In genomic region chr15:90665288-90666134, GRCh38 we compare ENCODE assay signal across 8 cellular contexts. TPM values are rescaled to one million over a fixed set of nuclear protein-coding genes. Genes with fewer than 3 reads are reported as not detected.
A peak's percentile ranks its signal among the peaks of the same experiment; 100 is the strongest.
DNase-seq lines count a peak whose midpoint lies in the region; ATAC-seq and TF ChIP-seq lines count a peak whose summit lies in the region.

No MANE protein-coding gene starts in this region.

- H3K9me3 ChIP-seq in WERI-Rb-1 (ENCODE audit: severe bottlenecking) (peaks cover 6% of the 10 kb centered on the region), lung (ENCODE audit: control insufficient read depth in 2 of 2, insufficient read depth in 1 of 2, low read length in 1 of 2) (no peaks in the 10 kb centered on the region)

- DNase-seq in GM12865 (ENCODE audit: low read depth) = peak; percentile 96
- peak; percentile 61 for DNase-seq in WERI-Rb-1
- peak; percentile 26 for DNase-seq in dedifferentiated amniotic fluid mesenchymal stem cell (ENCODE audit: extremely low spot score)
- DNase-seq in lung (ENCODE audit: low spot score) = peak; percentile 66
- no peak for DNase-seq in islet precursor cell

- peak overlapping the region; percentile 33; the same call in 1 of the 2 replicates for H3K27ac ChIP-seq in WERI-Rb-1
- H3K27ac ChIP-seq in lung (ENCODE audit: low read depth in 1 of 2, low read length in 1 of 2) = peak overlapping the region; percentile 83 to 88
- H3K27ac ChIP-seq in temporal lobe (ENCODE audit: low read depth, low read length) = peak overlapping the region; percentile 56

- H3K27me3 ChIP-seq in WERI-Rb-1 (ENCODE audit: insufficient read depth, low read depth, severe bottlenecking) (no peaks in the 10 kb centered on the region), lung (ENCODE audit: control insufficient read depth, insufficient read depth) (no peaks in the 10 kb centered on the region)

- WGBS in lung, 2 donors = 3 to 5% methylated on average over 70 to 75 of the region's 75 CpGs

- H3K36me3 ChIP-seq in WERI-Rb-1 (no peaks in the 10 kb centered on the region), lung (ENCODE audit: control insufficient read depth in 2 of 2, insufficient read depth in 2 of 2, low read length in 2 of 2) (no peaks in the 10 kb centered on the region)

- ATAC-seq in GM21723 (IDR thresholded peaks at IDR 0.05; ENCODE audit: unreplicated experiment) (peak; percentile 60), lung (ENCODE audit: insufficient read depth, low FRiP score) (peak; percentile 71)

- no peak for TF ChIP-seq CTCF in GM12865 (IDR thresholded peaks at IDR 0.05; ENCODE audit: insufficient read depth, low read depth, low read length, missing control alignments)
- TF ChIP-seq CTCF in WERI-Rb-1 (IDR thresholded peaks at IDR 0.05; ENCODE audit: low read depth, low read length) = no peak
- TF ChIP-seq CTCF in lung (IDR thresholded peaks at IDR 0.05; ENCODE audit: control extremely low read depth, extremely low read depth) = no peak

- peaks cover 0 to 2% of the 10 kb centered on the region in 2 donors for H3K4me1 ChIP-seq in lung (ENCODE audit: control insufficient read depth in 2 of 2, insufficient read depth in 2 of 2, low read length in 2 of 2)

- H3K4me3 ChIP-seq in GM12865 (ENCODE audit: low read depth, low read length) (peak overlapping the region; percentile 75), WERI-Rb-1 (ENCODE audit: low read depth, low read length) (peak overlapping the region; percentile 77), lung (peak overlapping the region; percentile 54)

- no peak for TF ChIP-seq EP300 in Ishikawa (IDR thresholded peaks at IDR 0.05; ENCODE audit: borderline replicate concordance)

- TF ChIP-seq RAD21 in Ishikawa (IDR thresholded peaks at IDR 0.05; ENCODE audit: low read depth) = no peak

TF ChIP-seq in Ishikawa, 13 proteins besides CTCF, POLR2A, EP300 and RAD21:
- peak; percentile 52 for TF ChIP-seq TAF1 (IDR thresholded peaks at IDR 0.05; ENCODE audit: low read depth)
- no peak for TF ChIP-seq NFIC (IDR thresholded peaks at IDR 0.05)
- TF ChIP-seq, protein P1, sequence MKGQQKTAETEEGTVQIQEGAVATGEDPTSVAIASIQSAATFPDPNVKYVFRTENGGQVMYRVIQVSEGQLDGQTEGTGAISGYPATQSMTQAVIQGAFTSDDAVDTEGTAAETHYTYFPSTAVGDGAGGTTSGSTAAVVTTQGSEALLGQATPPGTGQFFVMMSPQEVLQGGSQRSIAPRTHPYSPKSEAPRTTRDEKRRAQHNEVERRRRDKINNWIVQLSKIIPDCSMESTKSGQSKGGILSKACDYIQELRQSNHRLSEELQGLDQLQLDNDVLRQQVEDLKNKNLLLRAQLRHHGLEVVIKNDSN (IDR thresholded peaks at IDR 0.05) = no peak
- TF ChIP-seq YY1 (IDR thresholded peaks at IDR 0.05; ENCODE audit: low read depth) = no peak
- TF ChIP-seq EGR1 (IDR thresholded peaks at IDR 0.05) = no peak
- TF ChIP-seq ZBTB7A (IDR thresholded peaks at IDR 0.05; ENCODE audit: low read depth) = peak; percentile 67; the same call in 1 of the 2 replicates
- TF ChIP-seq CREB1 (IDR thresholded peaks at IDR 0.05; ENCODE audit: low read depth) = no peak
- TF ChIP-seq, protein P2, sequence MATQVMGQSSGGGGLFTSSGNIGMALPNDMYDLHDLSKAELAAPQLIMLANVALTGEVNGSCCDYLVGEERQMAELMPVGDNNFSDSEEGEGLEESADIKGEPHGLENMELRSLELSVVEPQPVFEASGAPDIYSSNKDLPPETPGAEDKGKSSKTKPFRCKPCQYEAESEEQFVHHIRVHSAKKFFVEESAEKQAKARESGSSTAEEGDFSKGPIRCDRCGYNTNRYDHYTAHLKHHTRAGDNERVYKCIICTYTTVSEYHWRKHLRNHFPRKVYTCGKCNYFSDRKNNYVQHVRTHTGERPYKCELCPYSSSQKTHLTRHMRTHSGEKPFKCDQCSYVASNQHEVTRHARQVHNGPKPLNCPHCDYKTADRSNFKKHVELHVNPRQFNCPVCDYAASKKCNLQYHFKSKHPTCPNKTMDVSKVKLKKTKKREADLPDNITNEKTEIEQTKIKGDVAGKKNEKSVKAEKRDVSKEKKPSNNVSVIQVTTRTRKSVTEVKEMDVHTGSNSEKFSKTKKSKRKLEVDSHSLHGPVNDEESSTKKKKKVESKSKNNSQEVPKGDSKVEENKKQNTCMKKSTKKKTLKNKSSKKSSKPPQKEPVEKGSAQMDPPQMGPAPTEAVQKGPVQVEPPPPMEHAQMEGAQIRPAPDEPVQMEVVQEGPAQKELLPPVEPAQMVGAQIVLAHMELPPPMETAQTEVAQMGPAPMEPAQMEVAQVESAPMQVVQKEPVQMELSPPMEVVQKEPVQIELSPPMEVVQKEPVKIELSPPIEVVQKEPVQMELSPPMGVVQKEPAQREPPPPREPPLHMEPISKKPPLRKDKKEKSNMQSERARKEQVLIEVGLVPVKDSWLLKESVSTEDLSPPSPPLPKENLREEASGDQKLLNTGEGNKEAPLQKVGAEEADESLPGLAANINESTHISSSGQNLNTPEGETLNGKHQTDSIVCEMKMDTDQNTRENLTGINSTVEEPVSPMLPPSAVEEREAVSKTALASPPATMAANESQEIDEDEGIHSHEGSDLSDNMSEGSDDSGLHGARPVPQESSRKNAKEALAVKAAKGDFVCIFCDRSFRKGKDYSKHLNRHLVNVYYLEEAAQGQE (IDR thresholded peaks at IDR 0.05; ENCODE audit: low read depth) = no peak
- no peak for TF ChIP-seq TEAD4 (IDR thresholded peaks at IDR 0.05)
- TF ChIP-seq TCF12 (IDR thresholded peaks at IDR 0.05; ENCODE audit: low read depth) = no peak
- TF ChIP-seq CEBPB (IDR thresholded peaks at IDR 0.05) = no peak
- TF ChIP-seq FOXM1 (IDR thresholded peaks at IDR 0.05; ENCODE audit: borderline replicate concordance, low read depth) = no peak
- peak; percentile 63 for TF ChIP-seq MAX (IDR thresholded peaks at IDR 0.05)

RNA-seq across cellular contexts. Expression of gene BLM, which starts 51.6 kb away (rescaled TPM):
- total RNA-seq in lung (1 to 10 TPM; 3.2 to 4.4 TPM), temporal lobe (4.2 TPM)
- polyA plus RNA-seq in lung = 1 to 10 TPM; 2.2 to 8.7 TPM

Comparison
In these comparisons a context has a peak if more than half of its experiments do, and no peak if none do; other contexts are left out.
1. H3K27ac ChIP-seq: peak in every context shown above with its lines; median percentile 86 in lung; 56 in temporal lobe; 33 in WERI-Rb-1.